Comparison of ENCODE assay signal across 20 cellular contexts in genomic region chr17:63943745-63944144, GRCh38. TPM values are rescaled to one million over a fixed set of nuclear protein-coding genes. Genes with fewer than 3 reads are reported as not detected.
DNase-seq lines count a peak whose midpoint lies in the region; ATAC-seq, FAIRE-seq and TF ChIP-seq lines count a peak whose summit lies in the region.
"Had no signal": no experiment of that assay in that cellular context is flagged by ENCODE, and none has a peak within 500 bp of the region (broad histone marks: within the 10 kb centered on the region; RNA-seq: fewer than 3 reads in every experiment).

No MANE protein-coding gene starts in this region.

- no peaks in the 10 kb centered on the region for H3K79me2 ChIP-seq in OCI-LY7 (ENCODE audit: insufficient read depth, low read depth, low read length)
- H3K79me2 ChIP-seq: parathyroid adenoma had no signal

- H3K9me3 ChIP-seq in OCI-LY7 (ENCODE audit: low read length): no peaks in the 10 kb centered on the region
- no peaks in the 10 kb centered on the region for H3K9me3 ChIP-seq in kidney (ENCODE audit: control insufficient read depth in 1 of 2, low read length in 2 of 2)
- H3K9me3 ChIP-seq: HAP-1, mucosa of descending colon, spleen had no signal

- no peak overlapping the region for H3K9ac ChIP-seq in kidney (ENCODE audit: low read length in 2 of 2)
- H3K9ac ChIP-seq: parathyroid adenoma had no signal

- no peak overlapping the region for H3K4me3 ChIP-seq in GM12864 (ENCODE audit: low read depth, low read length)
- no peak overlapping the region for H3K4me3 ChIP-seq in OCI-LY7 (ENCODE audit: low read depth, low read length, poor library complexity, severe bottlenecking)
- no peak overlapping the region for H3K4me3 ChIP-seq in kidney (ENCODE audit: low read length in 2 of 2)
- H3K4me3 ChIP-seq: HAP-1, mucosa of descending colon, spleen had no signal

- no peak overlapping the region for H3K27ac ChIP-seq in OCI-LY7 (ENCODE audit: low read depth, low read length, poor library complexity, severe bottlenecking)
- H3K27ac ChIP-seq in kidney (ENCODE audit: low read depth in 2 of 2, low read length in 2 of 2): no peak overlapping the region
- H3K27ac ChIP-seq: parathyroid adenoma had no signal

- FAIRE-seq in kidney (lab: Jason Lieb, UNC): no peak
- FAIRE-seq: keratinocyte had no signal

- H3K4me1 ChIP-seq in OCI-LY7 (ENCODE audit: insufficient read depth, low read length, poor library complexity, severe bottlenecking): peaks cover 56% of the 10 kb centered on the region
- peaks cover 0 to 7% of the 10 kb centered on the region in 2 donors for H3K4me1 ChIP-seq in kidney (ENCODE audit: control insufficient read depth in 1 of 2, insufficient read depth in 1 of 2, low read depth in 1 of 2, low read length in 2 of 2)
- H3K4me1 ChIP-seq: HAP-1 had no signal

- no peaks in the 10 kb centered on the region for H3K9me2 ChIP-seq in OCI-LY7 (ENCODE audit: insufficient read depth, low read length)

- H4K20me1 ChIP-seq in OCI-LY7 (ENCODE audit: insufficient read depth, low read length): no peaks in the 10 kb centered on the region

- intact Hi-C loops in OCI-LY7 (cut with micrococcal nuclease; ENCODE audit: unreplicated experiment): no loop called here
- intact Hi-C loops in kidney (cut with DNase I): no loop called here

- CTCF ChIA-PET in OCI-LY7 (lab: Charles Lee; ENCODE audit: unreplicated experiment): interaction anchor here (1.5 kb wide), 2 partner anchors 10 to 24 kb away, joined by 3 to 6 read pairs; no protein-coding TSS in a partner anchor

- ATAC-seq in HG02798 (IDR thresholded peaks at IDR 0.05; ENCODE audit: poor library complexity, unreplicated experiment): no peak
- ATAC-seq: activated CD8-positive, alpha-beta T cell treated with anti-CD3 and anti-CD28 coated beads, Interleukin-2, amount 10 ng/mL, durations not matched to agents 7 days and 5 days; effector memory CD8-positive, alpha-beta T cell; mucosa of descending colon had no signal

- H3K4me2 ChIP-seq in OCI-LY7 (ENCODE audit: low read length): no peak overlapping the region

- no peaks in the 10 kb centered on the region for H3K36me3 ChIP-seq in OCI-LY7 (ENCODE audit: insufficient read depth, low read length)
- no peaks in the 10 kb centered on the region for H3K36me3 ChIP-seq in kidney (ENCODE audit: control insufficient read depth in 1 of 2, insufficient read depth in 2 of 2, low read length in 2 of 2)
- H3K36me3 ChIP-seq: HAP-1, spleen had no signal

- DNase-seq in GM12864 (ENCODE audit: low read depth) (no peak), OCI-LY7 (ENCODE audit: low spot score) (no peak), kidney (peak; percentile 44), GOT3 (lab: John Stamatoyannopoulos, UW) (no peak), anterior cingulate cortex (lab: John Stamatoyannopoulos, UW) (no peak)
- DNase-seq: activated CD8-positive, alpha-beta T cell treated with anti-CD3 and anti-CD28 coated beads, Interleukin-2, amount 10 ng/mL, durations not matched to agents 7 days and 5 days; CD4-positive, alpha-beta T cell; effector memory CD8-positive, alpha-beta T cell; Karpas-422; mucosa of descending colon; NCI-H1694 treated with DMSO at 0.1 percent for 48 hours; NCI-H526; RPMI8226; T-helper 9 cell had no signal

- POLR2A ChIA-PET in OCI-LY7 (lab: Charles Lee): no interaction called here

- peak; percentile 31 for TF ChIP-seq CTCF in GM12864 (IDR thresholded peaks at IDR 0.05; ENCODE audit: low read depth, low read length, missing control alignments)
- TF ChIP-seq CTCF in OCI-LY7 (conservative IDR thresholded peaks at IDR 0.05; ENCODE audit: low read length): peak; percentile 53; the same call in 1 of the 2 replicates
- TF ChIP-seq CTCF in kidney (IDR thresholded peaks at IDR 0.05; ENCODE audit: borderline replicate concordance, extremely low read depth, insufficient read depth): no peak

- no peak overlapping the region for H2AFZ ChIP-seq in OCI-LY7 (ENCODE audit: low read length)
- H2AFZ ChIP-seq: parathyroid adenoma had no signal

- no TSS peak for BruUV-seq in OCI-LY7 (replicated peaks; lab: Mats Ljungman, UMichigan)

RNA-seq across cellular contexts. Expression of gene CD79B, which starts 11.6 kb away (rescaled TPM):
- 743 and 751 TPM in 2 replicates for total RNA-seq in OCI-LY7 (2014; rRNA removed; shearing (Covaris generic))
- total RNA-seq in OCI-LY7 (2022) (457 and 479 TPM in 2 replicates), kidney (11.4 TPM)
- 5.2 TPM for polyA plus RNA-seq in kidney (ENCODE audit: insufficient read depth, low read depth, low replicate concordance)

RNA-seq across cellular contexts. Expression of gene GH1, which starts 25.1 kb away (rescaled TPM):
- 0.21 and 4.3 TPM in 2 replicates for total RNA-seq in OCI-LY7 (2014; rRNA removed; shearing (Covaris generic))
- total RNA-seq in OCI-LY7 (2022): 0.96 TPM in 1 of 2 replicates, not detected in the other
- total RNA-seq in kidney: not detected
- not detected for polyA plus RNA-seq in kidney (ENCODE audit: insufficient read depth, low read depth, low replicate concordance)
- total RNA-seq: activated CD8-positive, alpha-beta T cell treated with anti-CD3 and anti-CD28 coated beads, Interleukin-2, amount 10 ng/mL, durations not matched to agents 7 days and 5 days; CD4-positive, alpha-beta T cell; mucosa of descending colon; subcutaneous adipose tissue had no signal
- polyA plus RNA-seq: keratinocyte had no signal

RNA-seq across cellular contexts. Expression of gene SCN4A, which starts 29.0 kb away (rescaled TPM):
- total RNA-seq in OCI-LY7 (2014; rRNA removed; shearing (Covaris generic)): 3.0 and 6.4 TPM in 2 replicates
- 9.0 and 11.9 TPM in 2 replicates for total RNA-seq in OCI-LY7 (2022)
- total RNA-seq in kidney: 3.4 TPM
- 0.19 TPM for polyA plus RNA-seq in kidney (ENCODE audit: insufficient read depth, low read depth, low replicate concordance)
- total RNA-seq: activated CD8-positive, alpha-beta T cell treated with anti-CD3 and anti-CD28 coated beads, Interleukin-2, amount 10 ng/mL, durations not matched to agents 7 days and 5 days had no signal
- polyA plus RNA-seq: keratinocyte had no signal

RNA-seq across cellular contexts. Expression of gene CSHL1, which starts 32.7 kb away (rescaled TPM):
- not detected in 2 replicates for total RNA-seq in OCI-LY7 (2014; rRNA removed; shearing (Covaris generic))
- total RNA-seq in OCI-LY7 (2022): not detected in 2 replicates
- not detected for total RNA-seq in kidney
- not detected for polyA plus RNA-seq in kidney (ENCODE audit: insufficient read depth, low read depth, low replicate concordance)
- total RNA-seq: activated CD8-positive, alpha-beta T cell treated with anti-CD3 and anti-CD28 coated beads, Interleukin-2, amount 10 ng/mL, durations not matched to agents 7 days and 5 days; CD4-positive, alpha-beta T cell; mucosa of descending colon; spleen; subcutaneous adipose tissue had no signal
- polyA plus RNA-seq: keratinocyte had no signal

RNA-seq across cellular contexts. Expression of gene CSH1, which starts 47.4 kb away (rescaled TPM):
- not detected in 2 replicates for total RNA-seq in OCI-LY7 (2014; rRNA removed; shearing (Covaris generic))
- not detected in 2 replicates for total RNA-seq in OCI-LY7 (2022)
- not detected for total RNA-seq in kidney
- not detected for polyA plus RNA-seq in kidney (ENCODE audit: insufficient read depth, low read depth, low replicate concordance)
- total RNA-seq: activated CD8-positive, alpha-beta T cell treated with anti-CD3 and anti-CD28 coated beads, Interleukin-2, amount 10 ng/mL, durations not matched to agents 7 days and 5 days; CD4-positive, alpha-beta T cell; mucosa of descending colon; spleen; subcutaneous adipose tissue had no signal
- polyA plus RNA-seq: keratinocyte, spleen had no signal

Comparison
In these comparisons a context has a peak if more than half of its experiments do, and no peak if none do; other contexts are left out.
1. RNA of gene CD79B, which starts 11.6 kb away (total RNA-seq): 457 to 751 TPM in OCI-LY7; 11.4 TPM in kidney (single experiment); every median in the first group is over 10 times any median in the second.